ENCODE assay signal across 1 cellular context in genomic region chr19:51547397-51548212, GRCh38.
A peak's percentile ranks its signal among the peaks of the same experiment; 100 is the strongest.
TF ChIP-seq lines count a peak whose summit lies in the region.

No MANE protein-coding gene starts in this region.

TF ChIP-seq in K562, 482 proteins besides CTCF, POLR2A, EP300 and RAD21 (continued from another document and continues in another):
- TF ChIP-seq, protein P1, sequence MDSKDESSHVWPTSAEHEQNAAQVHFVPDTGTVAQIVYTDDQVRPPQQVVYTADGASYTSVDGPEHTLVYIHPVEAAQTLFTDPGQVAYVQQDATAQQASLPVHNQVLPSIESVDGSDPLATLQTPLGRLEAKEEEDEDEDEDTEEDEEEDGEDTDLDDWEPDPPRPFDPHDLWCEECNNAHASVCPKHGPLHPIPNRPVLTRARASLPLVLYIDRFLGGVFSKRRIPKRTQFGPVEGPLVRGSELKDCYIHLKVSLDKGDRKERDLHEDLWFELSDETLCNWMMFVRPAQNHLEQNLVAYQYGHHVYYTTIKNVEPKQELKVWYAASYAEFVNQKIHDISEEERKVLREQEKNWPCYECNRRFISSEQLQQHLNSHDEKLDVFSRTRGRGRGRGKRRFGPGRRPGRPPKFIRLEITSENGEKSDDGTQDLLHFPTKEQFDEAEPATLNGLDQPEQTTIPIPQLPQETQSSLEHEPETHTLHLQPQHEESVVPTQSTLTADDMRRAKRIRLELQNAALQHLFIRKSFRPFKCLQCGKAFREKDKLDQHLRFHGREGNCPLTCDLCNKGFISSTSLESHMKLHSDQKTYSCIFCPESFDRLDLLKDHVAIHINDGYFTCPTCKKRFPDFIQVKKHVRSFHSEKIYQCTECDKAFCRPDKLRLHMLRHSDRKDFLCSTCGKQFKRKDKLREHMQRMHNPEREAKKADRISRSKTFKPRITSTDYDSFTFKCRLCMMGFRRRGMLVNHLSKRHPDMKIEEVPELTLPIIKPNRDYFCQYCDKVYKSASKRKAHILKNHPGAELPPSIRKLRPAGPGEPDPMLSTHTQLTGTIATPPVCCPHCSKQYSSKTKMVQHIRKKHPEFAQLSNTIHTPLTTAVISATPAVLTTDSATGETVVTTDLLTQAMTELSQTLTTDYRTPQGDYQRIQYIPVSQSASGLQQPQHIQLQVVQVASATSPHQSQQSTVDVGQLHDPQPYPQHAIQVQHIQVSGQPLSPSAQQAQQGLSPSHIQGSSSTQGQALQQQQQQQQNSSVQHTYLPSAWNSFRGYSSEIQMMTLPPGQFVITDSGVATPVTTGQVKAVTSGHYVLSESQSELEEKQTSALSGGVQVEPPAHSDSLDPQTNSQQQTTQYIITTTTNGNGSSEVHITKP (IDR thresholded peaks at IDR 0.05; ENCODE audit: partially characterized antibody) = peak; percentile 60
- TF ChIP-seq TCF7 (IDR thresholded peaks at IDR 0.05; ENCODE audit: borderline replicate concordance) = 0 out of 2 replicates have a peak, but pooled peaks have one; percentile 54
- peak; percentile 98 for TF ChIP-seq CBFA2T2 (conservative IDR thresholded peaks at IDR 0.05)
- TF ChIP-seq ETV5 (CRISPR knock-in tag; IDR thresholded peaks at IDR 0.05; ENCODE audit: low read depth) = peak; percentile 93
- TF ChIP-seq TCFL5 (CRISPR knock-in tag; conservative IDR thresholded peaks at IDR 0.05) = 0 out of 2 replicates have a peak, but pooled peaks have one; percentile 6
- TF ChIP-seq MXI1 (IDR thresholded peaks at IDR 0.05; ENCODE audit: low read depth, low read length) = peak; percentile 76; the same call in 1 of the 2 replicates
- TF ChIP-seq, protein P2, sequence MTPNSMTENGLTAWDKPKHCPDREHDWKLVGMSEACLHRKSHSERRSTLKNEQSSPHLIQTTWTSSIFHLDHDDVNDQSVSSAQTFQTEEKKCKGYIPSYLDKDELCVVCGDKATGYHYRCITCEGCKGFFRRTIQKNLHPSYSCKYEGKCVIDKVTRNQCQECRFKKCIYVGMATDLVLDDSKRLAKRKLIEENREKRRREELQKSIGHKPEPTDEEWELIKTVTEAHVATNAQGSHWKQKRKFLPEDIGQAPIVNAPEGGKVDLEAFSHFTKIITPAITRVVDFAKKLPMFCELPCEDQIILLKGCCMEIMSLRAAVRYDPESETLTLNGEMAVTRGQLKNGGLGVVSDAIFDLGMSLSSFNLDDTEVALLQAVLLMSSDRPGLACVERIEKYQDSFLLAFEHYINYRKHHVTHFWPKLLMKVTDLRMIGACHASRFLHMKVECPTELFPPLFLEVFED (CRISPR knock-in tag; conservative IDR thresholded peaks at IDR 0.05) = no peak; the same call in 1 of the 2 replicates
- TF ChIP-seq NONO (IDR thresholded peaks at IDR 0.05; ENCODE audit: low read depth in 2 of 2, low read length in 1 of 2) = peak in 1 of 2 experiments; percentile 90; a peak in 2 of 4 replicates
- no peak for TF ChIP-seq RFX7 (CRISPR knock-in tag; IDR thresholded peaks at IDR 0.05)
- peak; percentile 97 for TF ChIP-seq POLR2AphosphoS5 (IDR thresholded peaks at IDR 0.05; ENCODE audit: control insufficient read depth, insufficient read depth, low read depth, low read length)
- peak; percentile 91 for TF ChIP-seq MYNN (IDR thresholded peaks at IDR 0.05)
- TF ChIP-seq MYNN (CRISPR knock-in tag; IDR thresholded peaks at IDR 0.05) = no peak
- peak; percentile 92 for TF ChIP-seq NCOA1 (IDR thresholded peaks at IDR 0.05; ENCODE audit: low read depth)
- TF ChIP-seq HDAC1 (IDR thresholded peaks at IDR 0.05) = peak in 1 of 2 experiments; percentile 67; a peak in 2 of 4 replicates
- peak; percentile 98 for TF ChIP-seq SMAD4 (CRISPR knock-in tag; conservative IDR thresholded peaks at IDR 0.05)
- TF ChIP-seq ZNF76 (CRISPR knock-in tag; IDR thresholded peaks at IDR 0.05; ENCODE audit: borderline replicate concordance) = peak; percentile 44; the same call in 1 of the 2 replicates
- peak; percentile 45 for TF ChIP-seq BRD9 (IDR thresholded peaks at IDR 0.05; ENCODE audit: low read depth, partially characterized antibody)
- no peak for TF ChIP-seq ZNF217 (CRISPR knock-in tag; IDR thresholded peaks at IDR 0.05)
- TF ChIP-seq ZNF592 (IDR thresholded peaks at IDR 0.05) = peak; percentile 84
- TF ChIP-seq, protein P3, sequence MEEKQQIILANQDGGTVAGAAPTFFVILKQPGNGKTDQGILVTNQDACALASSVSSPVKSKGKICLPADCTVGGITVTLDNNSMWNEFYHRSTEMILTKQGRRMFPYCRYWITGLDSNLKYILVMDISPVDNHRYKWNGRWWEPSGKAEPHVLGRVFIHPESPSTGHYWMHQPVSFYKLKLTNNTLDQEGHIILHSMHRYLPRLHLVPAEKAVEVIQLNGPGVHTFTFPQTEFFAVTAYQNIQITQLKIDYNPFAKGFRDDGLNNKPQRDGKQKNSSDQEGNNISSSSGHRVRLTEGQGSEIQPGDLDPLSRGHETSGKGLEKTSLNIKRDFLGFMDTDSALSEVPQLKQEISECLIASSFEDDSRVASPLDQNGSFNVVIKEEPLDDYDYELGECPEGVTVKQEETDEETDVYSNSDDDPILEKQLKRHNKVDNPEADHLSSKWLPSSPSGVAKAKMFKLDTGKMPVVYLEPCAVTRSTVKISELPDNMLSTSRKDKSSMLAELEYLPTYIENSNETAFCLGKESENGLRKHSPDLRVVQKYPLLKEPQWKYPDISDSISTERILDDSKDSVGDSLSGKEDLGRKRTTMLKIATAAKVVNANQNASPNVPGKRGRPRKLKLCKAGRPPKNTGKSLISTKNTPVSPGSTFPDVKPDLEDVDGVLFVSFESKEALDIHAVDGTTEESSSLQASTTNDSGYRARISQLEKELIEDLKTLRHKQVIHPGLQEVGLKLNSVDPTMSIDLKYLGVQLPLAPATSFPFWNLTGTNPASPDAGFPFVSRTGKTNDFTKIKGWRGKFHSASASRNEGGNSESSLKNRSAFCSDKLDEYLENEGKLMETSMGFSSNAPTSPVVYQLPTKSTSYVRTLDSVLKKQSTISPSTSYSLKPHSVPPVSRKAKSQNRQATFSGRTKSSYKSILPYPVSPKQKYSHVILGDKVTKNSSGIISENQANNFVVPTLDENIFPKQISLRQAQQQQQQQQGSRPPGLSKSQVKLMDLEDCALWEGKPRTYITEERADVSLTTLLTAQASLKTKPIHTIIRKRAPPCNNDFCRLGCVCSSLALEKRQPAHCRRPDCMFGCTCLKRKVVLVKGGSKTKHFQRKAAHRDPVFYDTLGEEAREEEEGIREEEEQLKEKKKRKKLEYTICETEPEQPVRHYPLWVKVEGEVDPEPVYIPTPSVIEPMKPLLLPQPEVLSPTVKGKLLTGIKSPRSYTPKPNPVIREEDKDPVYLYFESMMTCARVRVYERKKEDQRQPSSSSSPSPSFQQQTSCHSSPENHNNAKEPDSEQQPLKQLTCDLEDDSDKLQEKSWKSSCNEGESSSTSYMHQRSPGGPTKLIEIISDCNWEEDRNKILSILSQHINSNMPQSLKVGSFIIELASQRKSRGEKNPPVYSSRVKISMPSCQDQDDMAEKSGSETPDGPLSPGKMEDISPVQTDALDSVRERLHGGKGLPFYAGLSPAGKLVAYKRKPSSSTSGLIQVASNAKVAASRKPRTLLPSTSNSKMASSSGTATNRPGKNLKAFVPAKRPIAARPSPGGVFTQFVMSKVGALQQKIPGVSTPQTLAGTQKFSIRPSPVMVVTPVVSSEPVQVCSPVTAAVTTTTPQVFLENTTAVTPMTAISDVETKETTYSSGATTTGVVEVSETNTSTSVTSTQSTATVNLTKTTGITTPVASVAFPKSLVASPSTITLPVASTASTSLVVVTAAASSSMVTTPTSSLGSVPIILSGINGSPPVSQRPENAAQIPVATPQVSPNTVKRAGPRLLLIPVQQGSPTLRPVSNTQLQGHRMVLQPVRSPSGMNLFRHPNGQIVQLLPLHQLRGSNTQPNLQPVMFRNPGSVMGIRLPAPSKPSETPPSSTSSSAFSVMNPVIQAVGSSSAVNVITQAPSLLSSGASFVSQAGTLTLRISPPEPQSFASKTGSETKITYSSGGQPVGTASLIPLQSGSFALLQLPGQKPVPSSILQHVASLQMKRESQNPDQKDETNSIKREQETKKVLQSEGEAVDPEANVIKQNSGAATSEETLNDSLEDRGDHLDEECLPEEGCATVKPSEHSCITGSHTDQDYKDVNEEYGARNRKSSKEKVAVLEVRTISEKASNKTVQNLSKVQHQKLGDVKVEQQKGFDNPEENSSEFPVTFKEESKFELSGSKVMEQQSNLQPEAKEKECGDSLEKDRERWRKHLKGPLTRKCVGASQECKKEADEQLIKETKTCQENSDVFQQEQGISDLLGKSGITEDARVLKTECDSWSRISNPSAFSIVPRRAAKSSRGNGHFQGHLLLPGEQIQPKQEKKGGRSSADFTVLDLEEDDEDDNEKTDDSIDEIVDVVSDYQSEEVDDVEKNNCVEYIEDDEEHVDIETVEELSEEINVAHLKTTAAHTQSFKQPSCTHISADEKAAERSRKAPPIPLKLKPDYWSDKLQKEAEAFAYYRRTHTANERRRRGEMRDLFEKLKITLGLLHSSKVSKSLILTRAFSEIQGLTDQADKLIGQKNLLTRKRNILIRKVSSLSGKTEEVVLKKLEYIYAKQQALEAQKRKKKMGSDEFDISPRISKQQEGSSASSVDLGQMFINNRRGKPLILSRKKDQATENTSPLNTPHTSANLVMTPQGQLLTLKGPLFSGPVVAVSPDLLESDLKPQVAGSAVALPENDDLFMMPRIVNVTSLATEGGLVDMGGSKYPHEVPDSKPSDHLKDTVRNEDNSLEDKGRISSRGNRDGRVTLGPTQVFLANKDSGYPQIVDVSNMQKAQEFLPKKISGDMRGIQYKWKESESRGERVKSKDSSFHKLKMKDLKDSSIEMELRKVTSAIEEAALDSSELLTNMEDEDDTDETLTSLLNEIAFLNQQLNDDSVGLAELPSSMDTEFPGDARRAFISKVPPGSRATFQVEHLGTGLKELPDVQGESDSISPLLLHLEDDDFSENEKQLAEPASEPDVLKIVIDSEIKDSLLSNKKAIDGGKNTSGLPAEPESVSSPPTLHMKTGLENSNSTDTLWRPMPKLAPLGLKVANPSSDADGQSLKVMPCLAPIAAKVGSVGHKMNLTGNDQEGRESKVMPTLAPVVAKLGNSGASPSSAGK (IDR thresholded peaks at IDR 0.05) = peak; percentile 88
- peak; percentile 76 for TF ChIP-seq SMARCC2 (IDR thresholded peaks at IDR 0.05; ENCODE audit: low read depth)
- TF ChIP-seq ZC3H8 (IDR thresholded peaks at IDR 0.05) = no peak
- TF ChIP-seq TAF7 (tag; IDR thresholded peaks at IDR 0.05) = 0 out of 2 replicates have a peak, but pooled peaks have one; percentile 4
- peak; percentile 77; the same call in 1 of the 2 replicates for TF ChIP-seq BCL6 (CRISPR knock-in tag; IDR thresholded peaks at IDR 0.05)
- no peak for TF ChIP-seq E2F4 (CRISPR knock-in tag; IDR thresholded peaks at IDR 0.05; ENCODE audit: low read depth)
- TF ChIP-seq, protein P4, sequence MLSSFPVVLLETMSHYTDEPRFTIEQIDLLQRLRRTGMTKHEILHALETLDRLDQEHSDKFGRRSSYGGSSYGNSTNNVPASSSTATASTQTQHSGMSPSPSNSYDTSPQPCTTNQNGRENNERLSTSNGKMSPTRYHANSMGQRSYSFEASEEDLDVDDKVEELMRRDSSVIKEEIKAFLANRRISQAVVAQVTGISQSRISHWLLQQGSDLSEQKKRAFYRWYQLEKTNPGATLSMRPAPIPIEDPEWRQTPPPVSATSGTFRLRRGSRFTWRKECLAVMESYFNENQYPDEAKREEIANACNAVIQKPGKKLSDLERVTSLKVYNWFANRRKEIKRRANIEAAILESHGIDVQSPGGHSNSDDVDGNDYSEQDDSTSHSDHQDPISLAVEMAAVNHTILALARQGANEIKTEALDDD (IDR thresholded peaks at IDR 0.05) = no peak; the same call in 1 of the 2 replicates
- TF ChIP-seq MYBL2 (IDR thresholded peaks at IDR 0.05; ENCODE audit: low read depth) = no peak
- no peak for TF ChIP-seq MYBL2 (CRISPR knock-in tag; IDR thresholded peaks at IDR 0.05; ENCODE audit: borderline replicate concordance)
- peak; percentile 97 for TF ChIP-seq PML (IDR thresholded peaks at IDR 0.05; ENCODE audit: low read length)
- TF ChIP-seq, protein P5, sequence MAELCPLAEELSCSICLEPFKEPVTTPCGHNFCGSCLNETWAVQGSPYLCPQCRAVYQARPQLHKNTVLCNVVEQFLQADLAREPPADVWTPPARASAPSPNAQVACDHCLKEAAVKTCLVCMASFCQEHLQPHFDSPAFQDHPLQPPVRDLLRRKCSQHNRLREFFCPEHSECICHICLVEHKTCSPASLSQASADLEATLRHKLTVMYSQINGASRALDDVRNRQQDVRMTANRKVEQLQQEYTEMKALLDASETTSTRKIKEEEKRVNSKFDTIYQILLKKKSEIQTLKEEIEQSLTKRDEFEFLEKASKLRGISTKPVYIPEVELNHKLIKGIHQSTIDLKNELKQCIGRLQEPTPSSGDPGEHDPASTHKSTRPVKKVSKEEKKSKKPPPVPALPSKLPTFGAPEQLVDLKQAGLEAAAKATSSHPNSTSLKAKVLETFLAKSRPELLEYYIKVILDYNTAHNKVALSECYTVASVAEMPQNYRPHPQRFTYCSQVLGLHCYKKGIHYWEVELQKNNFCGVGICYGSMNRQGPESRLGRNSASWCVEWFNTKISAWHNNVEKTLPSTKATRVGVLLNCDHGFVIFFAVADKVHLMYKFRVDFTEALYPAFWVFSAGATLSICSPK (IDR thresholded peaks at IDR 0.05; ENCODE audit: borderline replicate concordance) = 0 out of 2 replicates have a peak, but pooled peaks have one; percentile 13
- TF ChIP-seq ZNF644 (tag; IDR thresholded peaks at IDR 0.05; ENCODE audit: low read depth) = peak; percentile 67; the same call in 1 of the 2 replicates
